14 cellular contexts compared by ENCODE assay signal in genomic region chr4:10808591-10808990, GRCh38.
DNase-seq lines count a peak whose midpoint lies in the region; ATAC-seq and TF ChIP-seq lines count a peak whose summit lies in the region.
"Had no signal": no experiment of that assay in that cellular context is flagged by ENCODE, and none has a peak within 500 bp of the region (broad histone marks: within the 10 kb centered on the region; RNA-seq: fewer than 3 reads in every experiment).

No MANE protein-coding gene starts in this region.

- no peak for TF ChIP-seq CTCF in AG10803 (conservative IDR thresholded peaks at IDR 0.05; ENCODE audit: low read length)

- DNase-seq in AG10803 (ENCODE audit: low read depth), result peak; percentile 54
- peak; percentile 56 for DNase-seq in NCI-H1694 (lab: John Stamatoyannopoulos, UW)
- peak in 38 of 61 donors; percentile 2 to 79 (median 21) for DNase-seq in caudate nucleus (lab: John Stamatoyannopoulos, UW)
- DNase-seq in midbrain (lab: John Stamatoyannopoulos, UW), result peak; percentile 82
- DNase-seq in NAMALWA (ENCODE audit: low spot score), result no peak
- no peak for DNase-seq in HuH-7 (ENCODE audit: low spot score)
- no peak for DNase-seq in T-helper 2 cell
- DNase-seq: activated T-cell treated with anti-CD3 and anti-CD28 coated beads, Interleukin-2, amount 50 U/mL, for 24 hours; mesenchymal stem cell; T-cell had no signal

- no peak overlapping the region for H3K27ac ChIP-seq in caudate nucleus (ENCODE audit: low read depth, low read length)
- H3K27ac ChIP-seq: body of pancreas, parathyroid adenoma, vagina had no signal

- no peak overlapping the region for H3K4me3 ChIP-seq in AG10803 (ENCODE audit: low read length)
- H3K4me3 ChIP-seq: body of pancreas, vagina had no signal

- ATAC-seq in HG03342 (IDR thresholded peaks at IDR 0.05; ENCODE audit: unreplicated experiment), result no peak
- ATAC-seq: body of pancreas, T-cell had no signal

Comparison
In these comparisons a context has a peak if more than half of its experiments do, and no peak if none do; other contexts are left out.
1. DNase-seq: peak in AG10803 (single experiment), NCI-H1694 (single experiment), caudate nucleus (38 of 61) and midbrain (single experiment); none in NAMALWA (single experiment), HuH-7 (single experiment) and T-helper 2 cell (0 of 5).